In the genomic region with DNA sequence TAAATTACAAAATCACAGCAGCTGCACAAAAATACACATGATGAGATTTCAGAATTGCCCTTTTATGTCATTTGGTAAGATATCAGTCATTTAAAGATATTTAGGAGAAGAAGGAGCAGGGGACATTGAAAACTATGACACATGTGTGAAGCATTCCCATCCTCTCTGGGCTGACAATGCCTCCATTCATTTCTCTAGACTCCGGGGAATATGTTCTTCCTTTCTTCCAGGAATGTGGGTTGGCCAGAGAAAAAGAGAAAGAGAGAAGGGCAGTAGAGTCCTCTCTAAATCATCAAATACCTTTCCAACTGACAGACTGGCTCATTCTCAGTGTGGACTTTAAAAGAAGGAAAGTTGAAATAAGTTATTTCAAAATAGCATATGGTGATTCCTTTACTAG, we compare ENCODE assay signal across 1 cellular context.
TF ChIP-seq lines count a peak whose summit lies in the region.

No MANE protein-coding gene starts in this region.

TF ChIP-seq in SK-N-SH, 30 proteins besides CTCF, POLR2A, EP300 and RAD21 (continued from another document):
- TF ChIP-seq, protein P1, sequence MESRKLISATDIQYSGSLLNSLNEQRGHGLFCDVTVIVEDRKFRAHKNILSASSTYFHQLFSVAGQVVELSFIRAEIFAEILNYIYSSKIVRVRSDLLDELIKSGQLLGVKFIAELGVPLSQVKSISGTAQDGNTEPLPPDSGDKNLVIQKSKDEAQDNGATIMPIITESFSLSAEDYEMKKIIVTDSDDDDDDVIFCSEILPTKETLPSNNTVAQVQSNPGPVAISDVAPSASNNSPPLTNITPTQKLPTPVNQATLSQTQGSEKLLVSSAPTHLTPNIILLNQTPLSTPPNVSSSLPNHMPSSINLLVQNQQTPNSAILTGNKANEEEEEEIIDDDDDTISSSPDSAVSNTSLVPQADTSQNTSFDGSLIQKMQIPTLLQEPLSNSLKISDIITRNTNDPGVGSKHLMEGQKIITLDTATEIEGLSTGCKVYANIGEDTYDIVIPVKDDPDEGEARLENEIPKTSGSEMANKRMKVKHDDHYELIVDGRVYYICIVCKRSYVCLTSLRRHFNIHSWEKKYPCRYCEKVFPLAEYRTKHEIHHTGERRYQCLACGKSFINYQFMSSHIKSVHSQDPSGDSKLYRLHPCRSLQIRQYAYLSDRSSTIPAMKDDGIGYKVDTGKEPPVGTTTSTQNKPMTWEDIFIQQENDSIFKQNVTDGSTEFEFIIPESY (IDR thresholded peaks at IDR 0.05; ENCODE audit: borderline replicate concordance, low read depth): no peak
- TF ChIP-seq, protein P2, sequence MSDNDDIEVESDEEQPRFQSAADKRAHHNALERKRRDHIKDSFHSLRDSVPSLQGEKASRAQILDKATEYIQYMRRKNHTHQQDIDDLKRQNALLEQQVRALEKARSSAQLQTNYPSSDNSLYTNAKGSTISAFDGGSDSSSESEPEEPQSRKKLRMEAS (IDR thresholded peaks at IDR 0.05; ENCODE audit: low read depth): peak; percentile 55; the same call in 1 of the 2 replicates
- TF ChIP-seq JUND (IDR thresholded peaks at IDR 0.05) (peak; percentile 73), FOSL2 (IDR thresholded peaks at IDR 0.05; ENCODE audit: borderline replicate concordance, low read depth) (peak; percentile 50; the same call in 1 of the 2 replicates), YY1 (IDR thresholded peaks at IDR 0.05; ENCODE audit: low read depth) (no peak), CHD2 (IDR thresholded peaks at IDR 0.05; ENCODE audit: low read length, partially characterized antibody) (no peak), POLR2AphosphoS5 (IDR thresholded peaks at IDR 0.05; ENCODE audit: low read depth, low read length) (no peak), EZH2phosphoT487 (IDR thresholded peaks at IDR 0.05; ENCODE audit: borderline replicate concordance, low read depth) (no peak)
- TF ChIP-seq, protein P3, sequence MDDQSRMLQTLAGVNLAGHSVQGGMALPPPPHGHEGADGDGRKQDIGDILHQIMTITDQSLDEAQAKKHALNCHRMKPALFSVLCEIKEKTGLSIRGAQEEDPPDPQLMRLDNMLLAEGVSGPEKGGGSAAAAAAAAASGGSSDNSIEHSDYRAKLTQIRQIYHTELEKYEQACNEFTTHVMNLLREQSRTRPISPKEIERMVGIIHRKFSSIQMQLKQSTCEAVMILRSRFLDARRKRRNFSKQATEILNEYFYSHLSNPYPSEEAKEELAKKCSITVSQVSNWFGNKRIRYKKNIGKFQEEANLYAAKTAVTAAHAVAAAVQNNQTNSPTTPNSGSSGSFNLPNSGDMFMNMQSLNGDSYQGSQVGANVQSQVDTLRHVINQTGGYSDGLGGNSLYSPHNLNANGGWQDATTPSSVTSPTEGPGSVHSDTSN (IDR thresholded peaks at IDR 0.05): peak; percentile 89
